ENCODE assay signal across 10 cellular contexts in the genomic region with DNA sequence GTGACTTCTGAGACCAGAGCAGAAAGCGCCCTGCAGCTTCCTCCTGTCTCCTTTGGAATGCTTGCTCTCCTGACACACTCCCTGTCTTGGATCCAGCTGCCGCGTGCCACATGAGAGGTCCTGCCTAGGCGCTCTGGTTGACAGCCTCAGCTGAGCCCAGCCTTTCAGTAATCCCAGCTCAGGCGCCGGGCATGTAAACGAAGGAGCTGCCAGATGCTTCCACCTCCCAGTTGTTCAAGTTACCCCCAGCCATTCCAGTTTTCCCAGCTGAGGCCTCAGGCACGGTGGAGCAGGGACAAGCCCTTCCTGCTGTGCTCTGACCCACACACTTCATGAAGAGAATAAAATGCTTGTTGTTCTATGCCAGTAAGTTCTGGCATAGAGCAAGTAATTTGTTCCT. TPM values are rescaled to one million over a fixed set of nuclear protein-coding genes. Genes with fewer than 3 reads are reported as not detected.
DNase-seq lines count a peak whose midpoint lies in the region; ATAC-seq, FAIRE-seq and TF ChIP-seq lines count a peak whose summit lies in the region.
"Had no signal": no experiment of that assay in that cellular context is flagged by ENCODE, and none has a peak within 500 bp of the region (broad histone marks: within the 10 kb centered on the region; RNA-seq: fewer than 3 reads in every experiment).

No MANE protein-coding gene starts in this region.

- H3K27ac Mint-ChIP-seq in chondrocyte (ENCODE audit: unreplicated experiment): peak overlapping the region; percentile 67
- H3K27ac Mint-ChIP-seq: activated naive CD8-positive, alpha-beta T cell treated with anti-CD3 and anti-CD28 coated beads, Interleukin-2, amount 50 U/mL, for 24 hours had no signal

- no peak for TF ChIP-seq EP300 in upper lobe of left lung (IDR thresholded peaks at IDR 0.05)

- TF ChIP-seq CTCF in chondrocyte (IDR thresholded peaks at IDR 0.05): no peak
- no peak for TF ChIP-seq CTCF in kidney (IDR thresholded peaks at IDR 0.05; ENCODE audit: borderline replicate concordance, extremely low read depth, insufficient read depth)
- no peak for TF ChIP-seq CTCF in upper lobe of left lung (IDR thresholded peaks at IDR 0.05)

- no peaks in the 10 kb centered on the region for H3K9me3 ChIP-seq in kidney (ENCODE audit: control insufficient read depth in 1 of 2, low read length in 2 of 2)
- no peaks in the 10 kb centered on the region for H3K9me3 ChIP-seq in upper lobe of left lung

- peak; percentile 53 to 60 for ATAC-seq in upper lobe of left lung (ENCODE audit: low FRiP score in 2 of 2)
- ATAC-seq: activated naive CD8-positive, alpha-beta T cell treated with anti-CD3 and anti-CD28 coated beads, Interleukin-2, amount 50 U/mL, for 24 hours had no signal

- 14 to 34% methylated on average over 8 of the region's 8 CpGs for WGBS in upper lobe of left lung, 2 donors

- H3K4me1 Mint-ChIP-seq in chondrocyte (ENCODE audit: low read depth): peaks cover 18% of the 10 kb centered on the region
- H3K4me1 Mint-ChIP-seq: activated naive CD8-positive, alpha-beta T cell treated with anti-CD3 and anti-CD28 coated beads, Interleukin-2, amount 50 U/mL, for 24 hours had no signal

- no peak overlapping the region for H3K9ac ChIP-seq in kidney (ENCODE audit: low read length in 2 of 2)

- peaks cover 4% of the 10 kb centered on the region for H3K9me3 Mint-ChIP-seq in chondrocyte (ENCODE audit: low read depth)
- H3K9me3 Mint-ChIP-seq: activated naive CD8-positive, alpha-beta T cell treated with anti-CD3 and anti-CD28 coated beads, Interleukin-2, amount 50 U/mL, for 24 hours had no signal

- H3K4me1 ChIP-seq in kidney (ENCODE audit: control insufficient read depth in 1 of 2, insufficient read depth in 1 of 2, low read depth in 1 of 2, low read length in 2 of 2) (peaks cover 3 to 8% of the 10 kb centered on the region in 2 donors), upper lobe of left lung (peaks cover 39 to 43% (median 40%) of the 10 kb centered on the region in 4 donors)

- no peaks in the 10 kb centered on the region for H3K27me3 ChIP-seq in upper lobe of left lung

- DNase-seq in NCI-H748 (lab: John Stamatoyannopoulos, UW; ENCODE audit: unreplicated experiment) (peak; percentile 4), NCI-H748 treated with DMSO at 0.1 percent for 48 hours (lab: John Stamatoyannopoulos, UW) (no peak), chondrocyte (ENCODE audit: low spot score) (no peak), kidney (peak; percentile 78), upper lobe of left lung (peak in 1 of 2 donors; percentile 14), SKM-1 treated with dmso at 0.1 percent for 144 hours (lab: John Stamatoyannopoulos, UW; ENCODE audit: unreplicated experiment) (no peak), OCI-M2 (lab: John Stamatoyannopoulos, UW; ENCODE audit: unreplicated experiment) (no peak), kidney glomerular epithelial cell (lab: John Stamatoyannopoulos, UW) (no peak)
- DNase-seq: activated naive CD8-positive, alpha-beta T cell treated with anti-CD3 and anti-CD28 coated beads, Interleukin-2, amount 50 U/mL, for 24 hours; NCI-H1694 treated with DMSO at 0.1 percent for 48 hours had no signal

- H3K27ac ChIP-seq in kidney (ENCODE audit: low read depth in 2 of 2, low read length in 2 of 2) (no peak overlapping the region), upper lobe of left lung (peak overlapping the region; percentile 26 to 82 (median 68))

- no peak overlapping the region for H3K4me3 ChIP-seq in kidney (ENCODE audit: low read length in 2 of 2)
- H3K4me3 ChIP-seq in upper lobe of left lung: no peak overlapping the region

- FAIRE-seq in kidney (lab: Jason Lieb, UNC): no peak

- H3K36me3 ChIP-seq in kidney (ENCODE audit: control insufficient read depth in 1 of 2, insufficient read depth in 2 of 2, low read length in 2 of 2): no peaks in the 10 kb centered on the region
- H3K36me3 ChIP-seq in upper lobe of left lung: no peaks in the 10 kb centered on the region

- TF ChIP-seq POLR2A in upper lobe of left lung (IDR thresholded peaks at IDR 0.05): no peak

- no peaks in the 10 kb centered on the region for H3K36me3 Mint-ChIP-seq in chondrocyte (ENCODE audit: low read depth)

- peaks cover 3% of the 10 kb centered on the region for H3K27me3 Mint-ChIP-seq in chondrocyte (ENCODE audit: low read depth)

- H3K4me3 Mint-ChIP-seq in chondrocyte (ENCODE audit: unreplicated experiment): no peak overlapping the region
- H3K4me3 Mint-ChIP-seq: activated naive CD8-positive, alpha-beta T cell treated with anti-CD3 and anti-CD28 coated beads, Interleukin-2, amount 50 U/mL, for 24 hours had no signal

- intact Hi-C loops in kidney (cut with DNase I): no loop called here

RNA-seq across cellular contexts. Expression of gene CD34, which starts 14.3 kb away (rescaled TPM):
- total RNA-seq in chondrocyte: 0.12 to 0.15 TPM (median 0.13 TPM) in 3 replicates
- total RNA-seq in kidney: 50.9 TPM
- polyA plus RNA-seq in kidney (ENCODE audit: insufficient read depth, low read depth, low replicate concordance): 69.4 TPM
- 10 to 100 TPM in 5 of 6 donors, 1 to 10 TPM in 1; 8.8 to 78.2 (median 22.4) TPM for total RNA-seq in upper lobe of left lung

Comparison
In these comparisons a context has a peak if more than half of its experiments do, and no peak if none do; other contexts are left out.
1. DNase-seq: peak in NCI-H748 (single experiment) and kidney (single experiment); none in NCI-H748 treated with DMSO at 0.1 percent for 48 hours (single experiment), chondrocyte (single experiment), SKM-1 treated with dmso at 0.1 percent for 144 hours (single experiment), OCI-M2 (single experiment) and kidney glomerular epithelial cell (single experiment).
2. H3K27ac ChIP-seq: peak in upper lobe of left lung (4 of 4); none in kidney (0 of 2).